ENCODE assay signal across 8 cellular contexts in genomic region chr14:93959239-93960107, GRCh38. TPM values are rescaled to one million over a fixed set of nuclear protein-coding genes. Genes with fewer than 3 reads are reported as not detected.
DNase-seq lines count a peak whose midpoint lies in the region; ATAC-seq, FAIRE-seq and TF ChIP-seq lines count a peak whose summit lies in the region.

No MANE protein-coding gene starts in this region.

- TF ChIP-seq CTCF in mammary epithelial cell (conservative IDR thresholded peaks at IDR 0.05 in 1 of 2, IDR thresholded peaks at IDR 0.05 in 1 of 2; ENCODE audit: extremely low read depth in 1 of 2, insufficient read depth in 1 of 2, low read depth in 1 of 2, low read length in 2 of 2), result no peak
- TF ChIP-seq CTCF in prostate gland (IDR thresholded peaks at IDR 0.05), result no peak

- CTCF ChIA-PET in mammary epithelial cell (lab: Charles Lee; ENCODE audit: low non-redundant PET), result no interaction called here

- H3K4me3 ChIP-seq in mammary epithelial cell (replicated peaks in 1 of 3; ENCODE audit: insufficient read depth in 1 of 3, low read depth in 2 of 3, low read length in 3 of 3), result no peak overlapping the region
- H3K4me3 ChIP-seq in prostate gland, result no peak overlapping the region

- TF ChIP-seq POLR2A in prostate gland (IDR thresholded peaks at IDR 0.05), result no peak

- H4K20me1 ChIP-seq in mammary epithelial cell (ENCODE audit: insufficient read depth, low read length), result no peaks in the 10 kb centered on the region

- H3K9me3 ChIP-seq in mammary epithelial cell (replicated peaks; ENCODE audit: insufficient read depth, low read length) (no peaks in the 10 kb centered on the region), prostate gland (no peaks in the 10 kb centered on the region)

- no peaks in the 10 kb centered on the region for H3K27me3 ChIP-seq in mammary epithelial cell (ENCODE audit: insufficient read depth, low read length)
- H3K27me3 ChIP-seq in prostate gland (replicated peaks; ENCODE audit: insufficient read depth), result no peaks in the 10 kb centered on the region

- FAIRE-seq in HTR-8/SVneo (lab: Jason Lieb, UNC), result peak; percentile 54

- peak overlapping the region; percentile 21 for H3K9ac ChIP-seq in mammary epithelial cell (ENCODE audit: insufficient read depth, low read length)

- H3K4me2 ChIP-seq in mammary epithelial cell (ENCODE audit: insufficient read depth, low read depth, low read length), result peak overlapping the region; percentile 53

- dilution Hi-C loops in mammary epithelial cell (cut with HindIII; ENCODE audit: low sequenced_read_pairs), result no loop called here

- H3K36me3 ChIP-seq in mammary epithelial cell (ENCODE audit: insufficient read depth, low read length) (no peaks in the 10 kb centered on the region), prostate gland (no peaks in the 10 kb centered on the region)

- in situ Hi-C loops in mammary epithelial cell (cut with MboI; ENCODE audit: low sequenced_read_pairs in 2 of 2), result no loop called here

- peaks cover 41% of the 10 kb centered on the region for H3K4me1 ChIP-seq in mammary epithelial cell (ENCODE audit: insufficient read depth, low read length)
- no peaks in the 10 kb centered on the region for H3K4me1 ChIP-seq in prostate gland (replicated peaks)

- intact Hi-C loops in mammary epithelial cell (cut with micrococcal nuclease) (loop anchor here (1.0 kb wide), 4 partner anchors 8 to 36 kb away; no protein-coding TSS in a partner anchor), prostate gland (cut with DNase I) (no loop called here)

- H3K27ac ChIP-seq in mammary epithelial cell (ENCODE audit: insufficient read depth, low read depth, low read length) (peak overlapping the region; percentile 87), prostate gland (no peak overlapping the region)

- 10% methylated on average over 19 of the region's 23 CpGs for WGBS in mammary epithelial cell (ENCODE audit: low coverage, missing lambda C conversion rate)
- 61% methylated on average over 22 of the region's 23 CpGs for whole genome bisulfite sequencing in prostate gland

- peak overlapping the region; percentile 57 for H2AFZ ChIP-seq in mammary epithelial cell (ENCODE audit: low read depth, low read length)

- H3K79me2 ChIP-seq in mammary epithelial cell (ENCODE audit: insufficient read depth, low read length), result no peaks in the 10 kb centered on the region

- ATAC-seq in GM21528 (IDR thresholded peaks at IDR 0.05; ENCODE audit: low FRiP score, unreplicated experiment), result peak; percentile 67

- peak; percentile 97 for DNase-seq in DMS53 (lab: John Stamatoyannopoulos, UW)
- DNase-seq in HTR-8/SVneo (ENCODE audit: insufficient read length, low spot score), result peak; percentile 90
- peak; percentile 79 for DNase-seq in UCSD-AML1 (lab: John Stamatoyannopoulos, UW; ENCODE audit: unreplicated experiment)
- DNase-seq in mammary epithelial cell, result peak; percentile 100
- peak; percentile 35 for DNase-seq in medulla oblongata (ENCODE audit: extremely low spot score)
- peak; percentile 76 to 78 for DNase-seq in stimulated activated CD8-positive, alpha-beta memory T cell treated with anti-CD3 and anti-CD28 coated beads, Interleukin-7, amount 100 ng/mL, for 1 hour (ENCODE audit: low read depth in 2 of 2)
- DNase-seq in prostate gland (ENCODE audit: low spot score), result no peak

- BruUV-seq in mammary epithelial cell (replicated peaks; lab: Mats Ljungman, UMichigan), result no TSS peak

RNA-seq across cellular contexts. Expression of gene ASB2, which starts 16.9 kb away (rescaled TPM):
- total RNA-seq in mammary epithelial cell (under 1 TPM; 0.17 to 0.19 TPM), prostate gland (10 to 100 TPM; 10.3 to 17.4 TPM)
- 0.92 TPM for polyA plus RNA-seq in mammary epithelial cell
- polyA minus RNA-seq in mammary epithelial cell, result not detected

RNA-seq across cellular contexts. Expression of gene FAM181A, which starts 32.3 kb away (rescaled TPM):
- total RNA-seq in mammary epithelial cell (under 1 TPM in 1 of 2 donors, not detected in 1; 0.17 TPM), prostate gland (1 to 10 TPM in 1 of 2 donors, not detected in 1; 3.1 TPM)
- polyA plus RNA-seq in mammary epithelial cell, result 0.18 TPM
- not detected for polyA minus RNA-seq in mammary epithelial cell

RNA-seq across cellular contexts. Expression of gene CCDC197, which starts 37.6 kb away (rescaled TPM):
- total RNA-seq in mammary epithelial cell, result not detected
- polyA plus RNA-seq in mammary epithelial cell, result not detected
- polyA minus RNA-seq in mammary epithelial cell, result not detected
- not detected for total RNA-seq in prostate gland

Comparison
In these comparisons a context has a peak if more than half of its experiments do, and no peak if none do; other contexts are left out.
1. RNA of gene ASB2, which starts 16.9 kb away (total RNA-seq): 10.3 to 17.4 TPM in prostate gland; 0.17 to 0.19 TPM in mammary epithelial cell; every median in the first group is over 4 times any median in the second.